15 cellular contexts compared by ENCODE assay signal in genomic region chr1:204842892-204843291, GRCh38. TPM values are rescaled to one million over a fixed set of nuclear protein-coding genes. Genes with fewer than 3 reads are reported as not detected.
DNase-seq lines count a peak whose midpoint lies in the region; ATAC-seq and TF ChIP-seq lines count a peak whose summit lies in the region.
"Had no signal": no experiment of that assay in that cellular context is flagged by ENCODE, and none has a peak within 500 bp of the region (broad histone marks: within the 10 kb centered on the region; RNA-seq: fewer than 3 reads in every experiment).

No MANE protein-coding gene starts in this region.

- no peaks in the 10 kb centered on the region for H3K36me3 ChIP-seq in mucosa of descending colon (ENCODE audit: low read depth)
- H3K36me3 ChIP-seq: ascending aorta, MG63 had no signal

- CTCF ChIA-PET in activated CD4-positive, alpha-beta T cell treated with anti-CD3 and anti-CD28 coated beads for 36 hours (lab: Charles Lee), result no interaction called here

- no peaks in the 10 kb centered on the region for H3K36me3 Mint-ChIP-seq in brain
- no peaks in the 10 kb centered on the region for H3K36me3 Mint-ChIP-seq in activated CD4-positive, alpha-beta T cell treated with anti-CD3 and anti-CD28 coated beads, Interleukin-2, amount 10 ng/mL, durations not matched to agents 24 days and 14 days (ENCODE audit: low read depth)
- H3K36me3 Mint-ChIP-seq in activated CD4-positive, alpha-beta T cell treated with anti-CD3 and anti-CD28 coated beads for 36 hours (ENCODE audit: low read depth), result no peaks in the 10 kb centered on the region
- H3K36me3 Mint-ChIP-seq: CD8-positive, alpha-beta T cell; stimulated activated memory B cell treated with anti-CD40 and anti-IgM and Interleukin-4, amounts not matched to agents 10 μg/mL and 1 μg/mL and 100 μg/mL, for 72 hours had no signal

- no peaks in the 10 kb centered on the region for H3K9me3 ChIP-seq in mucosa of descending colon
- H3K9me3 ChIP-seq: ascending aorta, MG63 had no signal

- no peaks in the 10 kb centered on the region for H3K4me1 ChIP-seq in mucosa of descending colon (ENCODE audit: low read depth)
- H3K4me1 ChIP-seq: ascending aorta had no signal

- DNase-seq in C1 segment of cervical spinal cord (lab: John Stamatoyannopoulos, UW), result peak in 8 of 14 donors; percentile 31 to 74 (median 46)
- peak; percentile 39 for DNase-seq in M059J (ENCODE audit: low read depth)
- DNase-seq in mucosa of descending colon, result peak in 1 of 3 donors; percentile 53
- no peak for DNase-seq in T1000 (lab: John Stamatoyannopoulos, UW)
- no peak for DNase-seq in activated CD4-positive, alpha-beta T cell treated with anti-CD3 and anti-CD28 coated beads, Interleukin-2, amount 10 ng/mL, durations not matched to agents 24 days and 14 days
- DNase-seq in activated CD4-positive, alpha-beta T cell treated with anti-CD3 and anti-CD28 coated beads for 36 hours, result no peak
- DNase-seq: activated T-cell treated with anti-CD3 and anti-CD28 coated beads for 4 hours; CD8-positive, alpha-beta T cell; MG63; stimulated activated CD4-positive, alpha-beta T cell treated with anti-CD3 and anti-CD28 coated beads, Interleukin-1b, Interleukin-23, amount 100 ng/mL, for 48 hours had no signal

- H3K27me3 Mint-ChIP-seq in brain, result peaks cover 1% of the 10 kb centered on the region
- H3K27me3 Mint-ChIP-seq in activated CD4-positive, alpha-beta T cell treated with anti-CD3 and anti-CD28 coated beads, Interleukin-2, amount 10 ng/mL, durations not matched to agents 24 days and 14 days, result peaks cover 3% of the 10 kb centered on the region
- peaks cover 7% of the 10 kb centered on the region for H3K27me3 Mint-ChIP-seq in activated CD4-positive, alpha-beta T cell treated with anti-CD3 and anti-CD28 coated beads for 36 hours
- H3K27me3 Mint-ChIP-seq: progenitor cell of endocrine pancreas; stimulated activated memory B cell treated with anti-CD40 and anti-IgM and Interleukin-4, amounts not matched to agents 10 μg/mL and 1 μg/mL and 100 μg/mL, for 72 hours had no signal

- POLR2A ChIA-PET in activated CD4-positive, alpha-beta T cell treated with anti-CD3 and anti-CD28 coated beads for 36 hours (lab: Charles Lee), result no interaction called here

- H3K4me1 Mint-ChIP-seq in brain, result peaks cover 70% of the 10 kb centered on the region
- peaks cover 1% of the 10 kb centered on the region for H3K4me1 Mint-ChIP-seq in activated CD4-positive, alpha-beta T cell treated with anti-CD3 and anti-CD28 coated beads, Interleukin-2, amount 10 ng/mL, durations not matched to agents 24 days and 14 days
- H3K4me1 Mint-ChIP-seq in activated CD4-positive, alpha-beta T cell treated with anti-CD3 and anti-CD28 coated beads for 36 hours, result no peaks in the 10 kb centered on the region

- H3K9me3 Mint-ChIP-seq in brain, result no peaks in the 10 kb centered on the region
- no peaks in the 10 kb centered on the region for H3K9me3 Mint-ChIP-seq in activated CD4-positive, alpha-beta T cell treated with anti-CD3 and anti-CD28 coated beads, Interleukin-2, amount 10 ng/mL, durations not matched to agents 24 days and 14 days
- no peaks in the 10 kb centered on the region for H3K9me3 Mint-ChIP-seq in activated CD4-positive, alpha-beta T cell treated with anti-CD3 and anti-CD28 coated beads for 36 hours (ENCODE audit: low read depth)
- H3K9me3 Mint-ChIP-seq: CD8-positive, alpha-beta T cell; stimulated activated memory B cell treated with anti-CD40 and anti-IgM and Interleukin-4, amounts not matched to agents 10 μg/mL and 1 μg/mL and 100 μg/mL, for 72 hours had no signal

- no peak for TF ChIP-seq CTCF in brain (conservative IDR thresholded peaks at IDR 0.05)
- TF ChIP-seq CTCF in mucosa of descending colon (IDR thresholded peaks at IDR 0.05), result no peak

- H3K4me3 Mint-ChIP-seq in brain, result no peak overlapping the region
- H3K4me3 Mint-ChIP-seq in activated CD4-positive, alpha-beta T cell treated with anti-CD3 and anti-CD28 coated beads, Interleukin-2, amount 10 ng/mL, durations not matched to agents 24 days and 14 days, result no peak overlapping the region
- H3K4me3 Mint-ChIP-seq in activated CD4-positive, alpha-beta T cell treated with anti-CD3 and anti-CD28 coated beads for 36 hours, result no peak overlapping the region
- H3K4me3 Mint-ChIP-seq: CD8-positive, alpha-beta T cell; stimulated activated memory B cell treated with anti-CD40 and anti-IgM and Interleukin-4, amounts not matched to agents 10 μg/mL and 1 μg/mL and 100 μg/mL, for 72 hours had no signal

- no peak overlapping the region for H3K4me3 ChIP-seq in mucosa of descending colon
- H3K4me3 ChIP-seq: ascending aorta, MG63 had no signal

- H3K27ac Mint-ChIP-seq in brain, result peak overlapping the region in 3 of 5 experiments; percentile 72 to 91 (median 83)
- no peak overlapping the region for H3K27ac Mint-ChIP-seq in activated CD4-positive, alpha-beta T cell treated with anti-CD3 and anti-CD28 coated beads, Interleukin-2, amount 10 ng/mL, durations not matched to agents 24 days and 14 days
- H3K27ac Mint-ChIP-seq in activated CD4-positive, alpha-beta T cell treated with anti-CD3 and anti-CD28 coated beads for 36 hours, result no peak overlapping the region
- H3K27ac Mint-ChIP-seq: CD8-positive, alpha-beta T cell; progenitor cell of endocrine pancreas had no signal

- intact Hi-C loops in mucosa of descending colon (cut with DNase I, micrococcal nuclease), result no loop called here
- intact Hi-C loops in activated CD4-positive, alpha-beta T cell treated with anti-CD3 and anti-CD28 coated beads, Interleukin-2, amount 10 ng/mL, durations not matched to agents 24 days and 14 days (cut with micrococcal nuclease), result no loop called here
- intact Hi-C loops in activated CD4-positive, alpha-beta T cell treated with anti-CD3 and anti-CD28 coated beads for 36 hours (cut with DNase I, micrococcal nuclease), result no loop called here

- ATAC-seq in mucosa of descending colon (peak; percentile 93), GM18909 (IDR thresholded peaks at IDR 0.05; ENCODE audit: poor library complexity, unreplicated experiment) (no peak)
- ATAC-seq in activated CD4-positive, alpha-beta T cell treated with anti-CD3 and anti-CD28 coated beads for 36 hours, result no peak
- ATAC-seq: CD8-positive, alpha-beta T cell; stimulated activated memory B cell treated with anti-CD40 and anti-IgM and Interleukin-4, amounts not matched to agents 10 μg/mL and 1 μg/mL and 100 μg/mL, for 72 hours had no signal

RNA-seq across cellular contexts. Expression of gene NFASC, which starts 27.8 kb away (rescaled TPM):
- 17.6 and 24.1 TPM in 2 replicates for total RNA-seq in M059J (2014; rRNA removed; shearing (Covaris generic))
- 54.4 TPM for polyA plus RNA-seq in brain (ENCODE audit: insufficient read depth, low read depth, low replicate concordance)
- 10 to 100 TPM; 12.3 to 27.6 (median 22.7) TPM for total RNA-seq in mucosa of descending colon
- total RNA-seq in activated CD4-positive, alpha-beta T cell treated with anti-CD3 and anti-CD28 coated beads, Interleukin-2, amount 10 ng/mL, durations not matched to agents 24 days and 14 days, result 0.17 and 0.21 TPM in 2 replicates
- under 1 TPM; 0.33 to 0.48 TPM for total RNA-seq in activated CD4-positive, alpha-beta T cell treated with anti-CD3 and anti-CD28 coated beads for 36 hours
- total RNA-seq: CD8-positive, alpha-beta T cell had no signal

Comparison
In these comparisons a context has a peak if more than half of its experiments do, and no peak if none do; other contexts are left out.
1. DNase-seq: peak in C1 segment of cervical spinal cord (8 of 14) and M059J (single experiment); none in T1000 (single experiment), activated CD4-positive, alpha-beta T cell treated with anti-CD3 and anti-CD28 coated beads, Interleukin-2, amount 10 ng/mL, durations not matched to agents 24 days and 14 days (single experiment) and activated CD4-positive, alpha-beta T cell treated with anti-CD3 and anti-CD28 coated beads for 36 hours (single experiment).
2. H3K27ac Mint-ChIP-seq: peak in brain (3 of 5); none in activated CD4-positive, alpha-beta T cell treated with anti-CD3 and anti-CD28 coated beads, Interleukin-2, amount 10 ng/mL, durations not matched to agents 24 days and 14 days (single experiment) and activated CD4-positive, alpha-beta T cell treated with anti-CD3 and anti-CD28 coated beads for 36 hours (single experiment).
3. RNA of gene NFASC, which starts 27.8 kb away (total RNA-seq): 17.6 to 24.1 TPM in M059J and 12.3 to 27.6 TPM in mucosa of descending colon; 0.33 to 0.48 TPM in activated CD4-positive, alpha-beta T cell treated with anti-CD3 and anti-CD28 coated beads for 36 hours and 0.17 to 0.21 TPM in activated CD4-positive, alpha-beta T cell treated with anti-CD3 and anti-CD28 coated beads, Interleukin-2, amount 10 ng/mL, durations not matched to agents 24 days and 14 days; every median in the first group is over 4 times any median in the second.